ENCODE assay signal across 16 cellular contexts in genomic region chr12:3720772-3721171, GRCh38.
"Had no signal": no experiment of that assay in that cellular context is flagged by ENCODE, and none has a peak within 500 bp of the region (broad histone marks: within the 10 kb centered on the region; RNA-seq: fewer than 3 reads in every experiment).

No MANE protein-coding gene starts in this region.

- H3K4me3 ChIP-seq: heart left ventricle, lower lobe of right lung, ovary had no signal

- H3K9me3 ChIP-seq: heart left ventricle, lower lobe of right lung, ovary had no signal

- H3K27ac Mint-ChIP-seq: dendritic cell treated with granulocyte-macrophage colony-stimulating factor and Interleukin-4, amounts not matched to agents 40 ng/mL and 50 ng/mL, for 4 days; memory B cell; mesothelial cell of epicardium; nephron had no signal

- ATAC-seq: heart left ventricle, left lobe of liver, lower lobe of right lung, right cardiac atrium had no signal

- H3K36me3 Mint-ChIP-seq: mesothelial cell of epicardium had no signal

- H3K27me3 Mint-ChIP-seq: memory B cell had no signal

- H3K4me1 Mint-ChIP-seq: mesothelial cell of epicardium had no signal

- H3K27ac ChIP-seq: heart left ventricle, lower lobe of right lung, ovary had no signal

- DNase-seq: cerebellar nuclear complex; foreskin melanocyte; heart left ventricle; hippocampal formation; lower lobe of right lung; ovary; right cardiac atrium; small intestine; stimulated activated CD4-positive, alpha-beta T cell treated with anti-CD3 and anti-CD28 coated beads, Interleukin-12 subunit alpha, Interleukin-12 subunit beta, amount 100 ng/mL, for 4 hours; stimulated activated naive CD4-positive, alpha-beta T cell treated with Interleukin-2 at 50 U/mL for 16 hours; trophoblast cell had no signal

- H3K4me1 ChIP-seq: lower lobe of right lung had no signal

- H3K9me3 Mint-ChIP-seq: dendritic cell treated with granulocyte-macrophage colony-stimulating factor and Interleukin-4, amounts not matched to agents 40 ng/mL and 50 ng/mL, for 4 days; mesothelial cell of epicardium; nephron had no signal

- H3K27me3 ChIP-seq: heart left ventricle, ovary had no signal

- H3K36me3 ChIP-seq: heart left ventricle, lower lobe of right lung, ovary had no signal

- H3K4me3 Mint-ChIP-seq: dendritic cell treated with granulocyte-macrophage colony-stimulating factor and Interleukin-4, amounts not matched to agents 40 ng/mL and 50 ng/mL, for 4 days; memory B cell; mesothelial cell of epicardium; nephron had no signal
